20 cellular contexts compared by ENCODE assay signal in the genomic region with DNA sequence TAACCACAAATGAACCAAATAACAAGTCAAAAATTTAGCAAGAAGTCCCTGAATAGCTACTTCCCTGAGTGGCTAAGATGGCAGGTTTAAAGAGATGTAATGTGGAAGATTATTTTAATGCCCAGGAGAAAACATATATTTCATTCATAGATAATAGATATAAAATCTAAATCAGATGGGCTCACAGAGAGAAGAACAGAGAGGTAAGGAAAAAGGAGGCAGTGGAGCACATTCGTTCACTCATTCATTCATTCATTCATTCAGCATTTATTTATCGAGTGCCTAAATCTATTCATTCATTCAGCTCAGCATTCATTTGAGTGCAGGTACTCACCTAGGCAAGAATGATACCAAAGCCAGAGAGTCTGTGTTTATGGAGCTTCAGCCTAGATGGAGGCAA. TPM values are rescaled to one million over a fixed set of nuclear protein-coding genes. Genes with fewer than 3 reads are reported as not detected.
DNase-seq lines count a peak whose midpoint lies in the region; ATAC-seq and TF ChIP-seq lines count a peak whose summit lies in the region.
"Had no signal": no experiment of that assay in that cellular context is flagged by ENCODE, and none has a peak within 500 bp of the region (broad histone marks: within the 10 kb centered on the region; RNA-seq: fewer than 3 reads in every experiment).

No MANE protein-coding gene starts in this region.

- H3K9me3 ChIP-seq in RWPE2 (ENCODE audit: severe bottlenecking) (no peaks in the 10 kb centered on the region), mammary epithelial cell (replicated peaks; ENCODE audit: insufficient read depth, low read length) (no peaks in the 10 kb centered on the region)
- H3K9me3 ChIP-seq: BLaER1 treated with 17β-estradiol and CSF1 and Interleukin-3, amounts not matched to agents 10 nM and 100 nM; Caco-2 had no signal

- ATAC-seq in HG02884 (IDR thresholded peaks at IDR 0.05; ENCODE audit: unreplicated experiment): peak; percentile 36
- ATAC-seq in RWPE2 (ENCODE audit: low read depth): no peak
- no peak for ATAC-seq in GM18867 (IDR thresholded peaks at IDR 0.05; ENCODE audit: unreplicated experiment)
- ATAC-seq: Right ventricle myocardium inferior, T-helper 17 cell had no signal

- H3K4me1 ChIP-seq in RWPE2 (ENCODE audit: insufficient read depth, poor library complexity, severe bottlenecking) (peaks cover 17% of the 10 kb centered on the region), mammary epithelial cell (ENCODE audit: insufficient read depth, low read length) (peaks cover 26% of the 10 kb centered on the region)
- H3K4me1 ChIP-seq: BLaER1 treated with 17β-estradiol and CSF1 and Interleukin-3, amounts not matched to agents 10 nM and 100 nM; Caco-2 had no signal

- peak overlapping the region; percentile 39 for H3K9ac ChIP-seq in mammary epithelial cell (ENCODE audit: insufficient read depth, low read length)
- H3K9ac ChIP-seq: BLaER1 treated with 17β-estradiol and CSF1 and Interleukin-3, amounts not matched to agents 10 nM and 100 nM had no signal

- dilution Hi-C loops in mammary epithelial cell (cut with HindIII; ENCODE audit: low sequenced_read_pairs): no loop called here

- H3K27me3 ChIP-seq in RWPE2 (ENCODE audit: insufficient read depth, poor library complexity, severe bottlenecking) (no peaks in the 10 kb centered on the region), mammary epithelial cell (ENCODE audit: insufficient read depth, low read length) (no peaks in the 10 kb centered on the region)
- H3K27me3 ChIP-seq: BLaER1 treated with 17β-estradiol and CSF1 and Interleukin-3, amounts not matched to agents 10 nM and 100 nM had no signal

- no peak for DNase-seq in RWPE2 (ENCODE audit: low spot score)
- no peak for DNase-seq in mammary epithelial cell
- no peak for DNase-seq in DMS 273 treated with DMSO at 0.1 percent for 48 hours (lab: John Stamatoyannopoulos, UW)
- DNase-seq in NCI-H774 (lab: John Stamatoyannopoulos, UW): no peak
- no peak for DNase-seq in activated CD8-positive, alpha-beta memory T cell treated with anti-CD3 and anti-CD28 coated beads, Interleukin-2, amount 50 U/mL, for 4 hours
- DNase-seq: ACHN; Caco-2; CD4-positive, alpha-beta memory T cell; Kasumi-1; MM.1S; NCI-H1048; NCI-H1436; NCI-H187 treated with DMSO at 0.1 percent for 48 hours; T-helper 17 cell had no signal

- H2AFZ ChIP-seq in mammary epithelial cell (ENCODE audit: low read depth, low read length): no peak overlapping the region

- no peak for TF ChIP-seq CTCF in RWPE2 (IDR thresholded peaks at IDR 0.05; ENCODE audit: poor library complexity, severe bottlenecking)
- no peak for TF ChIP-seq CTCF in mammary epithelial cell (conservative IDR thresholded peaks at IDR 0.05 in 1 of 2, IDR thresholded peaks at IDR 0.05 in 1 of 2; ENCODE audit: extremely low read depth in 1 of 2, insufficient read depth in 1 of 2, low read depth in 1 of 2, low read length in 2 of 2)

- H3K79me2 ChIP-seq in mammary epithelial cell (ENCODE audit: insufficient read depth, low read length): no peaks in the 10 kb centered on the region

- H3K4me3 ChIP-seq in RWPE2 (ENCODE audit: severe bottlenecking) (no peak overlapping the region), mammary epithelial cell (replicated peaks in 1 of 3; ENCODE audit: insufficient read depth in 1 of 3, low read depth in 2 of 3, low read length in 3 of 3) (no peak overlapping the region)
- H3K4me3 ChIP-seq: BLaER1 treated with 17β-estradiol and CSF1 and Interleukin-3, amounts not matched to agents 10 nM and 100 nM had no signal

- no TSS peak for BruUV-seq in mammary epithelial cell (replicated peaks; lab: Mats Ljungman, UMichigan)

- no peaks in the 10 kb centered on the region for H4K20me1 ChIP-seq in mammary epithelial cell (ENCODE audit: insufficient read depth, low read length)
- H4K20me1 ChIP-seq: BLaER1 treated with 17β-estradiol and CSF1 and Interleukin-3, amounts not matched to agents 10 nM and 100 nM had no signal

- H3K36me3 ChIP-seq in RWPE2 (ENCODE audit: low read depth): no peaks in the 10 kb centered on the region
- H3K36me3 ChIP-seq in mammary epithelial cell (ENCODE audit: insufficient read depth, low read length): no peaks in the 10 kb centered on the region
- H3K36me3 ChIP-seq: BLaER1 treated with 17β-estradiol and CSF1 and Interleukin-3, amounts not matched to agents 10 nM and 100 nM had no signal

- intact Hi-C loops in mammary epithelial cell (cut with micrococcal nuclease): loop anchor here (5.0 kb wide), 1 partner anchor 404 kb away; no protein-coding TSS in a partner anchor

- CTCF ChIA-PET in mammary epithelial cell (lab: Charles Lee; ENCODE audit: low non-redundant PET): interaction anchor here (1.0 kb wide), 1 partner anchor 59 kb away, joined by 3 read pairs; no protein-coding TSS in a partner anchor

- H3K4me2 ChIP-seq in mammary epithelial cell (ENCODE audit: insufficient read depth, low read depth, low read length): peak overlapping the region; percentile 31
- H3K4me2 ChIP-seq: BLaER1 treated with 17β-estradiol and CSF1 and Interleukin-3, amounts not matched to agents 10 nM and 100 nM had no signal

- in situ Hi-C loops in mammary epithelial cell (cut with MboI; ENCODE audit: low sequenced_read_pairs in 2 of 2): loop anchor here in 1 of 2 donors (5.0 kb wide), 2 partner anchors 79 to 254 kb away; no protein-coding TSS in a partner anchor

- 39% methylated on average over 2 of the region's 2 CpGs for WGBS in mammary epithelial cell (ENCODE audit: low coverage, missing lambda C conversion rate)

- peak overlapping the region; percentile 27 for H3K27ac ChIP-seq in RWPE2 (ENCODE audit: poor library complexity, severe bottlenecking)
- H3K27ac ChIP-seq in mammary epithelial cell (ENCODE audit: insufficient read depth, low read depth, low read length): peak overlapping the region; percentile 59
- H3K27ac ChIP-seq: BLaER1 treated with 17β-estradiol and CSF1 and Interleukin-3, amounts not matched to agents 10 nM and 100 nM had no signal

RNA-seq across cellular contexts. Expression of a gene that starts 32.1 kb away (rescaled TPM):
- total RNA-seq in mammary epithelial cell: under 1 TPM in 1 of 2 donors, not detected in 1; under 0.01 TPM
- not detected for polyA plus RNA-seq in mammary epithelial cell
- polyA minus RNA-seq in mammary epithelial cell: not detected
- total RNA-seq: CD4-positive, alpha-beta memory T cell; NCI-H460; Right ventricle myocardium inferior; SK-MEL-5; T-helper 17 cell had no signal
- polyA plus RNA-seq: CD4-positive, alpha-beta memory T cell had no signal
